Comparison of ENCODE assay signal across 8 cellular contexts in genomic region chr6:2765896-2766766, GRCh38. TPM values are rescaled to one million over a fixed set of nuclear protein-coding genes. Genes with fewer than 3 reads are reported as not detected.
DNase-seq lines count a peak whose midpoint lies in the region; ATAC-seq and TF ChIP-seq lines count a peak whose summit lies in the region.

No MANE protein-coding gene starts in this region.

- DNase-seq in BJ (ENCODE audit: low read depth), result no peak
- DNase-seq in SK-N-DZ (ENCODE audit: low spot score), result peak; percentile 27
- peak; percentile 39 for DNase-seq in iris pigment epithelial cell (ENCODE audit: low read depth)
- peak; percentile 51 to 56 for DNase-seq in stimulated activated CD4-positive, alpha-beta T cell treated with anti-CD3 and anti-CD28 coated beads, Interleukin-2, amount 100 ng/mL, for 24 hours
- no peak for DNase-seq in HPDE6-E6E7 (ENCODE audit: extremely low spot score)

- peak overlapping the region; percentile 90 for H3K4me3 ChIP-seq in BJ (ENCODE audit: low read depth, low read length)

- H3K27ac Mint-ChIP-seq in brain, result peak overlapping the region; percentile 82 to 95 (median 91)

- no peaks in the 10 kb centered on the region for H3K27me3 ChIP-seq in BJ (ENCODE audit: control insufficient read depth, insufficient read depth, low read length)

- CTCF ChIA-PET in BJ (lab: Yijun Ruan, JAX), result interaction anchor here (0.8 to 9.5 kb wide), 11 partner anchors 9 to 1169 kb away, joined by 3 to 81 read pairs (median 6); partner anchors contain the start of genes MYLK4 and SERPINB1

- POLR2A ChIA-PET in BJ (lab: Charles Lee), result interaction anchor here (0.6 kb wide), 2 partner anchors 95 to 404 kb away, joined by 3 to 7 read pairs; no protein-coding TSS in a partner anchor

- TF ChIP-seq CTCF in BJ (IDR thresholded peaks at IDR 0.05; ENCODE audit: insufficient read depth, low read depth, low read length) (no peak), brain (conservative IDR thresholded peaks at IDR 0.05) (no peak)

- H3K9me3 Mint-ChIP-seq in brain, result peaks cover 0 to 4% (median 0%) of the 10 kb centered on the region in 5 experiments

- H3K27me3 Mint-ChIP-seq in brain, result peaks cover 11% of the 10 kb centered on the region

- peak; percentile 28 for ATAC-seq in GM19023 (IDR thresholded peaks at IDR 0.05; ENCODE audit: unreplicated experiment)
- ATAC-seq in HG03108 (IDR thresholded peaks at IDR 0.05; ENCODE audit: unreplicated experiment), result peak; percentile 10

- peaks cover 54% of the 10 kb centered on the region for H3K4me1 Mint-ChIP-seq in brain

- H3K36me3 Mint-ChIP-seq in brain, result peaks cover 29% of the 10 kb centered on the region

- H3K4me3 Mint-ChIP-seq in brain, result peak overlapping the region; percentile 83 to 94 (median 87)

- H3K36me3 ChIP-seq in BJ (ENCODE audit: control insufficient read depth, insufficient read depth, low read length), result peaks cover 1% of the 10 kb centered on the region; the same call in 1 of the 2 replicates

RNA-seq across cellular contexts. Expression of gene WRNIP1, which starts 0.9 kb away (rescaled TPM):
- 23.9 and 26.5 TPM in 2 replicates for polyA plus RNA-seq in BJ (2011; rRNA removed)
- 20.5 and 20.8 TPM in 2 replicates for polyA minus RNA-seq in BJ (2011; rRNA and poly(A)+ RNA removed)
- 60.5 and 67.2 TPM in 2 replicates for polyA plus RNA-seq in SK-N-DZ (2014; cell fraction: cytosol; rRNA removed)
- 59.5 and 73.1 TPM in 2 replicates for polyA plus RNA-seq in SK-N-DZ (2014; cell fraction: nucleus; rRNA removed)
- 79.9 TPM for polyA plus RNA-seq in brain (ENCODE audit: insufficient read depth, low read depth, low replicate concordance)

RNA-seq across cellular contexts. Expression of gene MYLK4, which starts 15.4 kb away (rescaled TPM):
- polyA plus RNA-seq in BJ (2011; rRNA removed) (0.20 and 0.21 TPM in 2 replicates), brain (ENCODE audit: insufficient read depth, low read depth, low replicate concordance) (0.31 TPM)
- polyA minus RNA-seq in BJ (2011; rRNA and poly(A)+ RNA removed), result 0.09 and 0.10 TPM in 2 replicates
- 0.05 TPM in 1 of 2 replicates, not detected in the other for polyA plus RNA-seq in SK-N-DZ (2014; cell fraction: cytosol; rRNA removed)
- polyA plus RNA-seq in SK-N-DZ (2014; cell fraction: nucleus; rRNA removed), result 0.04 and 0.10 TPM in 2 replicates

Comparison
In these comparisons a context has a peak if more than half of its experiments do, and no peak if none do; other contexts are left out.
1. DNase-seq: peak in SK-N-DZ (single experiment), iris pigment epithelial cell (single experiment) and stimulated activated CD4-positive, alpha-beta T cell treated with anti-CD3 and anti-CD28 coated beads, Interleukin-2, amount 100 ng/mL, for 24 hours (2 of 2); none in BJ (single experiment) and HPDE6-E6E7 (single experiment).